8 cellular contexts compared by ENCODE assay signal in the genomic region with DNA sequence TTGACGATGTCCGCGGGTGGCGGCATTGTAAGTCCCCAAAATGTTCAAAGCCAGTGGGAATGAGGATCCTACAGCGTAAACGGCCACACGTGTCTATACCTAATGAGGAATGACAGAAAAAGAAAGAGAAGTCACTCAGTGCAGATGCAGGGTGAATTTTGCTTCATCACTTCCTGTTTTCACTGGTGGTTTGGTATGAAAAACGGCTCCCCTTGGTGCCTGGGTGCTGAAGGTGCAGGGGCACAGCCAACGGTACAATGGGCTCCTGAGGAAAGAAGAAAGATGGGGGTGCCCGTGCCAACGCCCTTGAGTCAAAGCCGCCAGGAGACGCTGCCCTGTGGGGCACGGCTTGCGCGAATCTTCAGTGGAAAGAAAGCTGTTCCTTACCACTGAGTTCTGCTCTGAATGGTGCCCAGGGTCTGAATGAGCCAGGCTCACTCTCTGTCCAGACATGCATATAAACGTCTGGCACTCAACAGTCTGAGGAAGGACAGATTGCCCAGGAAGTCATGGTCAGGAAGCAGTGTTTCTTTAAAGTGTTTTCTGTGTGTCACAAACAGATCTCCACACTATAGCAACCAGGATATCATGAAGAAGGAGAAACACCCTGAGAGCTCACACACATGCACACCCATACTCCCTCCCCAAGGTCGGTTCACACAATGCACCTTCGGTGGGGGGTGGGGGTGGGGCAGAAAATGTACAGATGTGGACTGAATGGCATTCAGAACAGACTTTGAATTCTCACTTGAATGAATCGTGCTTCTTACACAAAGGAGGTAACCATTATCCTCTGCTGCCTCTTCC.
A peak's percentile ranks its signal among the peaks of the same experiment; 100 is the strongest.
DNase-seq lines count a peak whose midpoint lies in the region; ATAC-seq and TF ChIP-seq lines count a peak whose summit lies in the region.

No MANE protein-coding gene starts in this region.

- TF ChIP-seq CTCF in esophagus squamous epithelium (IDR thresholded peaks at IDR 0.05), result no peak

- no peaks in the 10 kb centered on the region for H3K9me3 ChIP-seq in esophagus squamous epithelium

- peaks cover 33% of the 10 kb centered on the region for H3K36me3 Mint-ChIP-seq in activated CD4-positive, alpha-beta memory T cell treated with anti-CD3 and anti-CD28 coated beads, Interleukin-2, amount 10 ng/mL, durations not matched to agents 7 days and 5 days (ENCODE audit: low read depth)

- no peaks in the 10 kb centered on the region for H3K27me3 ChIP-seq in esophagus squamous epithelium

- peak overlapping the region in 3 of 4 donors; percentile 5 to 52 (median 34) for H3K4me3 ChIP-seq in esophagus squamous epithelium

- H3K9me3 Mint-ChIP-seq in activated CD4-positive, alpha-beta memory T cell treated with anti-CD3 and anti-CD28 coated beads, Interleukin-2, amount 10 ng/mL, durations not matched to agents 7 days and 5 days, result no peaks in the 10 kb centered on the region

- H3K27me3 Mint-ChIP-seq in activated CD4-positive, alpha-beta memory T cell treated with anti-CD3 and anti-CD28 coated beads, Interleukin-2, amount 10 ng/mL, durations not matched to agents 7 days and 5 days, result no peaks in the 10 kb centered on the region

- CTCF ChIA-PET in activated CD4-positive, alpha-beta memory T cell treated with anti-CD3 and anti-CD28 coated beads, Interleukin-2, amount 10 ng/mL, durations not matched to agents 7 days and 5 days (lab: Charles Lee), result interaction anchor here (1.0 to 3.9 kb wide), 9 partner anchors 8 to 107 kb away, joined by 3 to 24 read pairs (median 4); partner anchors contain the start of gene ELMO1

- intact Hi-C loops in esophagus squamous epithelium (cut with DNase I), result no loop called here

- DNase-seq in DMS153 treated with DMSO at 0.1 percent for 48 hours (lab: John Stamatoyannopoulos, UW; ENCODE audit: unreplicated experiment), result peak; percentile 76
- DNase-seq in KG1 (lab: John Stamatoyannopoulos, UW), result peak; percentile 69
- DNase-seq in activated CD4-positive, alpha-beta memory T cell treated with anti-CD3 and anti-CD28 coated beads, Interleukin-2, amount 10 ng/mL, durations not matched to agents 7 days and 5 days, result peak; percentile 78
- no peak for DNase-seq in esophagus squamous epithelium (lab: John Stamatoyannopoulos, UW)
- DNase-seq in stimulated activated CD8-positive, alpha-beta memory T cell treated with anti-CD3 and anti-CD28 coated beads, Interleukin-15, amount 100 ng/mL, for 1 hour (ENCODE audit: low read depth), result peak; percentile 38
- no peak for DNase-seq in NCI-H2227 treated with DMSO at 0.1 percent for 48 hours (lab: John Stamatoyannopoulos, UW)
- no peak for DNase-seq in kidney glomerular epithelial cell (lab: John Stamatoyannopoulos, UW)

- ATAC-seq in GM21447 (IDR thresholded peaks at IDR 0.05; ENCODE audit: unreplicated experiment), result peak; percentile 46

- POLR2A ChIA-PET in activated CD4-positive, alpha-beta memory T cell treated with anti-CD3 and anti-CD28 coated beads, Interleukin-2, amount 10 ng/mL, durations not matched to agents 7 days and 5 days (lab: Charles Lee), result interaction anchor here (0.7 to 3.9 kb wide), 12 partner anchors 9 to 164 kb away, joined by 3 to 30 read pairs (median 6); partner anchors contain the start of gene ELMO1

- H3K4me1 Mint-ChIP-seq in activated CD4-positive, alpha-beta memory T cell treated with anti-CD3 and anti-CD28 coated beads, Interleukin-2, amount 10 ng/mL, durations not matched to agents 7 days and 5 days, result peaks cover 65% of the 10 kb centered on the region

- H3K27ac ChIP-seq in esophagus squamous epithelium, result peak overlapping the region; percentile 23 to 74 (median 54)

- peak overlapping the region; percentile 98 for H3K27ac Mint-ChIP-seq in activated CD4-positive, alpha-beta memory T cell treated with anti-CD3 and anti-CD28 coated beads, Interleukin-2, amount 10 ng/mL, durations not matched to agents 7 days and 5 days

- H3K36me3 ChIP-seq in esophagus squamous epithelium, result no peaks in the 10 kb centered on the region

- peaks cover 0 to 11% (median 0%) of the 10 kb centered on the region in 3 donors for H3K4me1 ChIP-seq in esophagus squamous epithelium

- no peak for TF ChIP-seq POLR2A in esophagus squamous epithelium (IDR thresholded peaks at IDR 0.05)

- peak overlapping the region; percentile 91 for H3K4me3 Mint-ChIP-seq in activated CD4-positive, alpha-beta memory T cell treated with anti-CD3 and anti-CD28 coated beads, Interleukin-2, amount 10 ng/mL, durations not matched to agents 7 days and 5 days

- 50 to 54% methylated on average over 15 to 20 of the region's 20 CpGs for WGBS in esophagus squamous epithelium, 2 donors

Comparison
In these comparisons a context has a peak if more than half of its experiments do, and no peak if none do; other contexts are left out.
1. DNase-seq: peak in DMS153 treated with DMSO at 0.1 percent for 48 hours (single experiment), KG1 (single experiment), activated CD4-positive, alpha-beta memory T cell treated with anti-CD3 and anti-CD28 coated beads, Interleukin-2, amount 10 ng/mL, durations not matched to agents 7 days and 5 days (single experiment) and stimulated activated CD8-positive, alpha-beta memory T cell treated with anti-CD3 and anti-CD28 coated beads, Interleukin-15, amount 100 ng/mL, for 1 hour (single experiment); none in esophagus squamous epithelium (single experiment), NCI-H2227 treated with DMSO at 0.1 percent for 48 hours (single experiment) and kidney glomerular epithelial cell (single experiment).